9 cellular contexts compared by ENCODE assay signal in the genomic region with DNA sequence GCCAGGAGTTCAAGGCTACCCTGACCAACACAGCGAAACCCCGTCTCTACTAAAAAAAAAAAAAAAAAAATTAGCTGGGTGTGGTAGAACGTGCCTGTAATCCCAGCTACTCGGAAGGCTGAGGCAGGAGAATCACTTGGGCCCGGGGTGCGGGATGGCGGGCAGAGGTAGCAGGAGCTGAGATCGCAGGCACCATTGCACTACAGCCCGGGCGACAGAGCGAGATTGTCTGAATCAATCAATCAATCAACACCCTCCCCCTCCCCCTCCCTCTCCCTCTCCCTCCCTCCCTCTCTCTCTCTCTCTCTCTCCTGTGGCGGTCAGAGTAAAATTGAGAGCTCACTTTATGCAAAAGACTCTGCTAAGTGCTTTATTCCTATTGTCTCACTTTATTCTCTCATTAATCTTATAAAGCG. TPM values are rescaled to one million over a fixed set of nuclear protein-coding genes. Genes with fewer than 3 reads are reported as not detected.
A peak's percentile ranks its signal among the peaks of the same experiment; 100 is the strongest.
DNase-seq lines count a peak whose midpoint lies in the region; ATAC-seq and TF ChIP-seq lines count a peak whose summit lies in the region.
"Had no signal": no experiment of that assay in that cellular context is flagged by ENCODE, and none has a peak within 500 bp of the region (broad histone marks: within the 10 kb centered on the region; RNA-seq: fewer than 3 reads in every experiment).

No MANE protein-coding gene starts in this region.

- H3K4me1 ChIP-seq in adrenal gland (replicated peaks in 1 of 2): peaks cover 12 to 16% of the 10 kb centered on the region in 2 donors
- H3K4me1 ChIP-seq in right lobe of liver: peaks cover 0 to 4% (median 0%) of the 10 kb centered on the region in 4 donors
- peaks cover 3 to 14% (median 12%) of the 10 kb centered on the region in 4 donors for H3K4me1 ChIP-seq in transverse colon

- H3K4me1 Mint-ChIP-seq in activated T-cell treated with anti-CD3 and anti-CD28 coated beads, Interleukin-2, amount 50 U/mL, for 72 hours (ENCODE audit: low read depth): peaks cover 34% of the 10 kb centered on the region

- intact Hi-C loops in adrenal gland (cut with DNase I): no loop called here
- intact Hi-C loops in right lobe of liver (cut with DNase I): no loop called here
- intact Hi-C loops in transverse colon (cut with DNase I; ENCODE audit: low total_unique reads): no loop called here

- H3K36me3 ChIP-seq in adrenal gland (replicated peaks in 1 of 2) (no peaks in the 10 kb centered on the region), right lobe of liver (no peaks in the 10 kb centered on the region), transverse colon (no peaks in the 10 kb centered on the region)

- peak overlapping the region in 2 of 4 donors; percentile 90 to 95 for H3K4me3 ChIP-seq in adrenal gland
- H3K4me3 ChIP-seq in right lobe of liver: peak overlapping the region in 2 of 3 donors; percentile 79 to 96
- peak overlapping the region in 3 of 4 donors; percentile 91 to 98 (median 97) for H3K4me3 ChIP-seq in transverse colon

- TF ChIP-seq CTCF in adrenal gland (IDR thresholded peaks at IDR 0.05): no peak
- TF ChIP-seq CTCF in right lobe of liver (IDR thresholded peaks at IDR 0.05): no peak
- TF ChIP-seq CTCF in transverse colon (IDR thresholded peaks at IDR 0.05): no peak

- ATAC-seq in activated T-cell treated with anti-CD3 and anti-CD28 coated beads, Interleukin-2, amount 50 U/mL, for 72 hours (replicated peaks in 1 of 2): no peak
- peak in 1 of 4 donors; percentile 19 for ATAC-seq in right lobe of liver
- ATAC-seq in HG03469 (IDR thresholded peaks at IDR 0.05; ENCODE audit: unreplicated experiment): no peak

- H3K4me3 Mint-ChIP-seq in activated T-cell treated with anti-CD3 and anti-CD28 coated beads, Interleukin-2, amount 50 U/mL, for 72 hours: peak overlapping the region; percentile 97 to 98

- WGBS in adrenal gland, 4 donors: 15 to 21% (median 17%) methylated on average over 13 of the region's 13 CpGs
- 33% methylated on average over 13 of the region's 13 CpGs for WGBS in right lobe of liver (ENCODE audit: insufficient coverage, low coverage, low lambda C conversion rate, missing lambda C conversion rate)
- 31 to 40% methylated on average over 1 to 13 of the region's 13 CpGs for WGBS in transverse colon (ENCODE audit: low coverage in 1 of 2), 2 donors

- no peak for TF ChIP-seq EP300 in transverse colon (IDR thresholded peaks at IDR 0.05; ENCODE audit: low read depth)

- no peaks in the 10 kb centered on the region for H3K9me3 Mint-ChIP-seq in activated T-cell treated with anti-CD3 and anti-CD28 coated beads, Interleukin-2, amount 50 U/mL, for 72 hours

- peaks cover 6% of the 10 kb centered on the region for H3K27me3 Mint-ChIP-seq in activated T-cell treated with anti-CD3 and anti-CD28 coated beads, Interleukin-2, amount 50 U/mL, for 72 hours (ENCODE audit: low read depth)

- H3K27me3 ChIP-seq in adrenal gland: no peaks in the 10 kb centered on the region
- H3K27me3 ChIP-seq in right lobe of liver: no peaks in the 10 kb centered on the region
- no peaks in the 10 kb centered on the region for H3K27me3 ChIP-seq in transverse colon

- peak overlapping the region; percentile 76 for H3K27ac Mint-ChIP-seq in activated T-cell treated with anti-CD3 and anti-CD28 coated beads, Interleukin-2, amount 50 U/mL, for 72 hours

- TF ChIP-seq POLR2A in adrenal gland (IDR thresholded peaks at IDR 0.05) (no peak), right lobe of liver (IDR thresholded peaks at IDR 0.05) (no peak), transverse colon (IDR thresholded peaks at IDR 0.05) (no peak)

- H3K27ac ChIP-seq in adrenal gland (peak overlapping the region in 2 of 5 donors; percentile 79 to 87), right lobe of liver (no peak overlapping the region), transverse colon (peak overlapping the region in 1 of 4 donors; percentile 87)

- in situ Hi-C loops in transverse colon (cut with MboI; ENCODE audit: low pct_ligation_motif_present in 1 of 4, low pct_unique_long_range_greater_than_20kb in 1 of 4, low sequenced_read_pairs in 3 of 4): no loop called here

- H3K9me3 ChIP-seq in adrenal gland (replicated peaks in 1 of 3): no peaks in the 10 kb centered on the region
- no peaks in the 10 kb centered on the region for H3K9me3 ChIP-seq in right lobe of liver
- no peaks in the 10 kb centered on the region for H3K9me3 ChIP-seq in transverse colon

- peak in 1 of 2 donors; percentile 7 for DNase-seq in activated T-cell treated with anti-CD3 and anti-CD28 coated beads, Interleukin-2, amount 50 U/mL, for 72 hours
- DNase-seq in activated T-cell treated with anti-CD3 and anti-CD28 coated beads, Interleukin-2, amount 50 U/mL, for 1 hour: no peak
- peak in 4 of 7 donors; percentile 20 to 40 (median 32) for DNase-seq in adrenal gland
- no peak for DNase-seq in right lobe of liver
- no peak for DNase-seq in transverse colon
- DNase-seq in GF-D8 (lab: John Stamatoyannopoulos, UW): no peak
- DNase-seq in islet precursor cell: no peak

- H3K36me3 Mint-ChIP-seq in activated T-cell treated with anti-CD3 and anti-CD28 coated beads, Interleukin-2, amount 50 U/mL, for 72 hours (ENCODE audit: insufficient read depth in 2 of 2): peaks cover 0 to 3% of the 10 kb centered on the region in 2 donors

RNA-seq across cellular contexts. Expression of a gene that starts 1.2 kb away (rescaled TPM):
- total RNA-seq in activated T-cell treated with anti-CD3 and anti-CD28 coated beads, Interleukin-2, amount 50 U/mL, for 72 hours: 10 to 100 TPM; 13.0 to 14.6 TPM
- total RNA-seq in adrenal gland (10 to 100 TPM; 19.0 to 54.0 (median 31.8) TPM), right lobe of liver (1 to 10 TPM; 4.3 to 8.1 (median 6.2) TPM), transverse colon (10 to 100 TPM in 2 of 4 donors, 1 to 10 TPM in 2; 1.2 to 16.2 (median 8.7) TPM)
- polyA plus RNA-seq in adrenal gland: 10 to 100 TPM; 18.8 to 33.5 (median 28.6) TPM

RNA-seq across cellular contexts. Expression of a gene that starts 1.3 kb away (rescaled TPM):
- under 1 TPM in 1 of 2 donors, not detected in 1; 0.19 TPM for total RNA-seq in activated T-cell treated with anti-CD3 and anti-CD28 coated beads, Interleukin-2, amount 50 U/mL, for 72 hours
- total RNA-seq in adrenal gland (1 to 10 TPM in 6 of 8 donors, under 1 TPM in 2; 0.67 to 2.5 (median 2.2) TPM), right lobe of liver (1 to 10 TPM in 3 of 6 experiments, under 1 TPM in 1, not detected in 2; 0.37 to 5.6 (median 2.1) TPM), transverse colon (not detected)
- polyA plus RNA-seq in adrenal gland: 10 to 100 TPM in 2 of 3 donors, 1 to 10 TPM in 1; 5.3 to 17.9 (median 10.4) TPM
- total RNA-seq: NCI-H460 had no signal

RNA-seq across cellular contexts. Expression of a gene that starts 27.1 kb away (rescaled TPM):
- 10 to 100 TPM; 36.6 to 42.0 TPM for total RNA-seq in activated T-cell treated with anti-CD3 and anti-CD28 coated beads, Interleukin-2, amount 50 U/mL, for 72 hours
- total RNA-seq in adrenal gland (100 to 1,000 TPM in 2 of 8 donors, 10 to 100 TPM in 6; 69.0 to 132 (median 88.4) TPM), right lobe of liver (10 to 100 TPM; 34.5 to 45.6 (median 40.1) TPM), transverse colon (100 to 1,000 TPM in 2 of 4 donors, 10 to 100 TPM in 2; 53.7 to 110 (median 97.0) TPM)
- polyA plus RNA-seq in adrenal gland: 10 to 100 TPM; 61.5 to 71.5 (median 65.3) TPM

RNA-seq across cellular contexts. Expression of a gene that starts 43.1 kb away (rescaled TPM):
- total RNA-seq in activated T-cell treated with anti-CD3 and anti-CD28 coated beads, Interleukin-2, amount 50 U/mL, for 72 hours: 10 to 100 TPM; 41.8 to 51.3 TPM
- total RNA-seq in adrenal gland: 10 to 100 TPM; 18.9 to 66.7 (median 40.1) TPM
- polyA plus RNA-seq in adrenal gland: 100 to 1,000 TPM in 1 of 3 donors, 10 to 100 TPM in 1, 1 to 10 TPM in 1; 6.4 to 205 (median 75.1) TPM
- total RNA-seq in right lobe of liver: 10 to 100 TPM; 11.0 to 28.3 (median 19.3) TPM
- total RNA-seq in transverse colon: 100 to 1,000 TPM in 1 of 4 donors, 10 to 100 TPM in 3; 33.3 to 297 (median 54.1) TPM

RNA-seq across cellular contexts. Expression of a gene that starts 47.2 kb away (rescaled TPM):
- under 1 TPM in 1 of 2 donors, not detected in 1; 0.43 TPM for total RNA-seq in activated T-cell treated with anti-CD3 and anti-CD28 coated beads, Interleukin-2, amount 50 U/mL, for 72 hours
- total RNA-seq in adrenal gland (1 to 10 TPM in 1 of 8 donors, under 1 TPM in 5, not detected in 2; 0.12 to 1.2 (median 0.59) TPM), right lobe of liver (1 to 10 TPM in 1 of 6 experiments, under 1 TPM in 1, not detected in 4; 0.87 to 1.0 TPM), transverse colon (1 to 10 TPM in 1 of 4 donors, not detected in 3; 7.4 TPM)
- polyA plus RNA-seq in adrenal gland: 10 to 100 TPM in 1 of 3 donors, 1 to 10 TPM in 1, not detected in 1; 2.3 to 11.6 TPM
- total RNA-seq: NCI-H460 had no signal

Comparison
In these comparisons a context has a peak if more than half of its experiments do, and no peak if none do; other contexts are left out.
1. DNase-seq: peak in adrenal gland (4 of 7); none in activated T-cell treated with anti-CD3 and anti-CD28 coated beads, Interleukin-2, amount 50 U/mL, for 1 hour (single experiment), right lobe of liver (0 of 3), transverse colon (single experiment), GF-D8 (single experiment) and islet precursor cell (single experiment).